ENCODE assay signal across 9 cellular contexts in the genomic region with DNA sequence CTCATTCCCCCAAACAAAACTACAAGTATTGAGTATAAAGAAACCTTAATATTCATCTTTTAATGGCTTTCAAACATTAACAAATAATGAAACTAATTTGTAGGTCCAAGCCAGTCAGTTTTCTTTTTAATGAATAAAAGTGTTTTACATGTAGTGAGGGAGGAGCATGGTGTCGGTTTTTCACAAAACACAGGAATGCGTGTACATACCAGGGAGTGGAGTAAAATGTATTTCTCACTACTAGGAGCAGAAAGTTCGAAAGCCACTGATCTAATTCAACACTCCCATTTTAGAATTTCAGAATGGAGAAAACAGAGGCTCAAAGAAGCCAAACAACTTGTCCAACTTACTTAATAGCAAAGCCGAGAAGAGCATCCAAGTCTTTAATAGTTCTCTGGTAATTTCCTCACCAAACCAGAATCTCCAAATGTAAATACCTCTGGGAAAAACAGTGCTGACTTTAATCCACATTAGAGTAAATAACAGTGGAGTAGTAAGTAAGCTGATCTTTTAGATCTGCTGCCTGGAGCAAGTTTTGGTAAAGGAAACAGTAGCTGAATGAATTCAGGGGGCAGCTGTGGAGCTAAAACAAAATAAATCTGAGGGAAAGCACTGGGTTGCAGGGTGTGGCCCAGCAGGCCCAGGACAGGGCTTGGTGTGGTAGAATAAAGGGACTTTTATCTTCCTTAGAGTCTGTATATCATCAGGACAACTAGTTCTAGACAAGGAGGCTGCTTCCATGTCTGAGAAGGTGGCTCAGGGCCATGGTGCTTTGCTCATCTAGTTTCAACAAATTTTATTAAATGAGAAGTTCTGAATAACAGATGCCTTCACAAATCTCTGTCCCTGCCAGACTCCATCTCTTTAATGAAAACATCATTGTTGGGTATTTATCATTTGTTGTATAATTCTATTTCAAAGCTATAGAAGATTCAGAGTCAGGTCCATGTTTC. TPM values are rescaled to one million over a fixed set of nuclear protein-coding genes. Genes with fewer than 3 reads are reported as not detected.
A peak's percentile ranks its signal among the peaks of the same experiment; 100 is the strongest.
DNase-seq lines count a peak whose midpoint lies in the region; TF ChIP-seq lines count a peak whose summit lies in the region.
"Had no signal": no experiment of that assay in that cellular context is flagged by ENCODE, and none has a peak within 500 bp of the region (broad histone marks: within the 10 kb centered on the region; RNA-seq: fewer than 3 reads in every experiment).

No MANE protein-coding gene starts in this region.

- H3K27ac Mint-ChIP-seq in endothelial cell (ENCODE audit: unreplicated experiment) (peak overlapping the region; percentile 46), neural progenitor cell (no peak overlapping the region)

- H3K9me3 Mint-ChIP-seq in endothelial cell (ENCODE audit: unreplicated experiment) (no peaks in the 10 kb centered on the region), neural progenitor cell (no peaks in the 10 kb centered on the region)

- H3K36me3 Mint-ChIP-seq in endothelial cell (ENCODE audit: low read depth, unreplicated experiment) = peaks cover 18% of the 10 kb centered on the region
- H3K36me3 Mint-ChIP-seq in neural progenitor cell = peaks cover 31% of the 10 kb centered on the region

- POLR2A ChIA-PET in OCI-LY7 (lab: Charles Lee) = interaction anchor here (0.7 to 0.8 kb wide), 2 partner anchors 30 to 55 kb away, joined by 3 to 4 read pairs; no protein-coding TSS in a partner anchor

- H3K9me3 ChIP-seq in BLaER1 = no peaks in the 10 kb centered on the region
- H3K9me3 ChIP-seq in OCI-LY7 (ENCODE audit: low read length) = no peaks in the 10 kb centered on the region
- H3K9me3 ChIP-seq in neural progenitor cell (ENCODE audit: low read depth) = no peaks in the 10 kb centered on the region

- TF ChIP-seq CTCF in OCI-LY7 (conservative IDR thresholded peaks at IDR 0.05; ENCODE audit: low read length) (no peak), endothelial cell (IDR thresholded peaks at IDR 0.05; ENCODE audit: unreplicated experiment) (no peak), neural progenitor cell (IDR thresholded peaks at IDR 0.05) (no peak), GM20000 (IDR thresholded peaks at IDR 0.05; ENCODE audit: extremely low read depth, missing control alignments) (no peak)

- H3K4me3 Mint-ChIP-seq in endothelial cell (ENCODE audit: unreplicated experiment) (peak overlapping the region; percentile 75), neural progenitor cell (no peak overlapping the region)

- DNase-seq in OCI-LY7 (ENCODE audit: low spot score) = no peak
- no peak for DNase-seq in endothelial cell (ENCODE audit: low spot score)
- DNase-seq in neural progenitor cell (ENCODE audit: low spot score) = no peak
- no peak for DNase-seq in GM20000 (ENCODE audit: low spot score)
- no peak for DNase-seq in globus pallidus (ENCODE audit: low spot score)
- DNase-seq in DMS153 (lab: John Stamatoyannopoulos, UW) = no peak
- DNase-seq in NCI-H128 (lab: John Stamatoyannopoulos, UW; ENCODE audit: unreplicated experiment) = no peak
- DNase-seq: DMS79 had no signal

- H3K36me3 ChIP-seq in BLaER1 (peaks cover 71% of the 10 kb centered on the region), OCI-LY7 (ENCODE audit: insufficient read depth, low read length) (peaks cover 93% of the 10 kb centered on the region), neural progenitor cell (no peaks in the 10 kb centered on the region)

- CTCF ChIA-PET in OCI-LY7 (lab: Charles Lee; ENCODE audit: unreplicated experiment) = interaction anchor here (1.2 kb wide), 1 partner anchor 21 kb away, joined by 3 read pairs; no protein-coding TSS in a partner anchor

- H4K20me1 ChIP-seq in BLaER1 = peaks cover 95% of the 10 kb centered on the region
- H4K20me1 ChIP-seq in OCI-LY7 (ENCODE audit: insufficient read depth, low read length) = peaks cover 74% of the 10 kb centered on the region
- peaks cover 96% of the 10 kb centered on the region for H4K20me1 ChIP-seq in neural progenitor cell (ENCODE audit: low read depth)

- H3K79me2 ChIP-seq in OCI-LY7 (ENCODE audit: insufficient read depth, low read depth, low read length) (peaks cover 100% of the 10 kb centered on the region), neural progenitor cell (ENCODE audit: low read depth) (peaks cover 100% of the 10 kb centered on the region)

- BruUV-seq in OCI-LY7 (replicated peaks; lab: Mats Ljungman, UMichigan) = no TSS peak

- H3K9ac ChIP-seq in BLaER1 = peak overlapping the region; percentile 35; the same call in 1 of the 2 replicates
- H3K9ac ChIP-seq in neural progenitor cell = no peak overlapping the region

- H2AFZ ChIP-seq in OCI-LY7 (ENCODE audit: low read length) (no peak overlapping the region), neural progenitor cell (replicated peaks) (no peak overlapping the region)

- H3F3A ChIP-seq in neural progenitor cell (ENCODE audit: low read depth) = no peaks in the 10 kb centered on the region

- no peak overlapping the region for H3K4me3 ChIP-seq in BLaER1
- H3K4me3 ChIP-seq in OCI-LY7 (ENCODE audit: low read depth, low read length, poor library complexity, severe bottlenecking) = no peak overlapping the region
- no peak overlapping the region for H3K4me3 ChIP-seq in neural progenitor cell

- H3K4me1 ChIP-seq in BLaER1 (peaks cover 92% of the 10 kb centered on the region), OCI-LY7 (ENCODE audit: insufficient read depth, low read length, poor library complexity, severe bottlenecking) (peaks cover 69% of the 10 kb centered on the region), neural progenitor cell (peaks cover 70% of the 10 kb centered on the region)

- H3K27me3 Mint-ChIP-seq in endothelial cell (ENCODE audit: unreplicated experiment) = peaks cover 7% of the 10 kb centered on the region
- peaks cover 2% of the 10 kb centered on the region for H3K27me3 Mint-ChIP-seq in neural progenitor cell (ENCODE audit: insufficient read depth, low read depth)

- intact Hi-C loops in OCI-LY7 (cut with micrococcal nuclease; ENCODE audit: unreplicated experiment) = loop anchor here (10.0 kb wide), 1 partner anchor 642 kb away; the partner anchor contains the start of gene RPLP1

- H3K4me2 ChIP-seq in BLaER1 (peak overlapping the region; percentile 34), OCI-LY7 (ENCODE audit: low read length) (peak overlapping the region; percentile 11; the same call in 1 of the 2 replicates), neural progenitor cell (peak overlapping the region; percentile 40)

- no peaks in the 10 kb centered on the region for H3K9me2 ChIP-seq in OCI-LY7 (ENCODE audit: insufficient read depth, low read length)

- H3K27me3 ChIP-seq in BLaER1 (no peaks in the 10 kb centered on the region), neural progenitor cell (no peaks in the 10 kb centered on the region)

- peak overlapping the region; percentile 24; the same call in 1 of the 2 replicates for H3K27ac ChIP-seq in BLaER1
- no peak overlapping the region for H3K27ac ChIP-seq in OCI-LY7 (ENCODE audit: low read depth, low read length, poor library complexity, severe bottlenecking)
- H3K27ac ChIP-seq in neural progenitor cell = no peak overlapping the region

- H3K4me1 Mint-ChIP-seq in endothelial cell (ENCODE audit: unreplicated experiment) (peaks cover 69% of the 10 kb centered on the region), neural progenitor cell (peaks cover 71% of the 10 kb centered on the region)

RNA-seq across cellular contexts. Expression of gene ANP32A, which starts 7.8 kb away (rescaled TPM):
- 232 and 282 TPM in 2 replicates for total RNA-seq in OCI-LY7 (2014; rRNA removed; shearing (Covaris generic))
- 563 and 580 TPM in 2 replicates for total RNA-seq in OCI-LY7 (2022)
- total RNA-seq in endothelial cell (ENCODE audit: unreplicated experiment) = 248 TPM
- 250 and 333 TPM in 2 replicates for total RNA-seq in neural progenitor cell (ENCODE audit: low replicate concordance)
